28 cellular contexts compared by ENCODE assay signal in the genomic region with DNA sequence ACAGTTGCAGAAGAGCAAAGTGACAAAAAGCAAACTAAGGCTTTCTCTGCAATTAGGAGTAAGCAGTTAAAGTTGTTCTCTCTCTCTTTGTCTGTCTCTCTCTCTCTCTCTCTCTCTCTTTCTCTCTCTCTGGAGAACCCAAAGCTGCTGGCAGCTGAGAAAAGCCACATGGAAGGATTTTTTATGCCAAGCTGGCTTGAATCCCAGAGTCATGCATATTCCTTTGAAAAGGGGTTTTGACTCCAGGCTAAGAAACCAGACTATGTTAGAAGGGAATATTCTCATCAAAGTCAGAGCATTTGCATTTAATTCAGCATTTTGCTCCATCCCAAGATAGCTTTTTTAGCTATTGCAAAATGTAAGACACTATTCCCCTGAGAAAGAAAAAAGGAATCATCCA.
A peak's percentile ranks its signal among the peaks of the same experiment; 100 is the strongest.
DNase-seq lines count a peak whose midpoint lies in the region; ATAC-seq and TF ChIP-seq lines count a peak whose summit lies in the region.
"Had no signal": no experiment of that assay in that cellular context is flagged by ENCODE, and none has a peak within 500 bp of the region (broad histone marks: within the 10 kb centered on the region; RNA-seq: fewer than 3 reads in every experiment).

No MANE protein-coding gene starts in this region.

- H3K4me3 ChIP-seq in AG10803 (ENCODE audit: low read length) (no peak overlapping the region), foreskin fibroblast (ENCODE audit: low read depth in 1 of 2, low read length in 2 of 2) (no peak overlapping the region), neural progenitor cell (no peak overlapping the region)
- H3K4me3 ChIP-seq: left ventricle myocardium inferior, mucosa of descending colon, SJSA1, spleen had no signal

- H3K27me3 Mint-ChIP-seq in neural progenitor cell (ENCODE audit: insufficient read depth, low read depth): no peaks in the 10 kb centered on the region
- H3K27me3 Mint-ChIP-seq: activated CD4-positive, alpha-beta T cell treated with anti-CD3 and anti-CD28 coated beads, Interleukin-2, amount 10 ng/mL, durations not matched to agents 24 days and 14 days; activated naive CD8-positive, alpha-beta T cell treated with anti-CD3 and anti-CD28 coated beads, Interleukin-2, amount 10 ng/mL, durations not matched to agents 7 days and 5 days; stimulated activated naive CD8-positive, alpha-beta T cell treated with anti-CD3 and anti-CD28 coated beads, Interleukin-15, Interleukin-2, amounts not matched to agents 100 ng/mL and 50 ng/mL, for 24 hours had no signal

- H3K4me3 Mint-ChIP-seq in neural progenitor cell: no peak overlapping the region
- H3K4me3 Mint-ChIP-seq: activated CD4-positive, alpha-beta T cell treated with anti-CD3 and anti-CD28 coated beads, Interleukin-2, amount 10 ng/mL, durations not matched to agents 24 days and 14 days; activated naive CD8-positive, alpha-beta T cell treated with anti-CD3 and anti-CD28 coated beads, Interleukin-2, amount 10 ng/mL, durations not matched to agents 7 days and 5 days; HFFc6; stimulated activated naive CD8-positive, alpha-beta T cell treated with anti-CD3 and anti-CD28 coated beads, Interleukin-15, Interleukin-2, amounts not matched to agents 100 ng/mL and 50 ng/mL, for 24 hours; type B pancreatic cell had no signal

- H3K4me2 ChIP-seq in neural progenitor cell: no peak overlapping the region

- H4K20me1 ChIP-seq in neural progenitor cell (ENCODE audit: low read depth): no peaks in the 10 kb centered on the region

- no peaks in the 10 kb centered on the region for H3K27me3 ChIP-seq in neural progenitor cell
- H3K27me3 ChIP-seq: SJSA1, spleen had no signal

- H3F3A ChIP-seq in neural progenitor cell (ENCODE audit: low read depth): no peaks in the 10 kb centered on the region

- H3K9me3 Mint-ChIP-seq in neural progenitor cell: no peaks in the 10 kb centered on the region
- H3K9me3 Mint-ChIP-seq: activated CD4-positive, alpha-beta T cell treated with anti-CD3 and anti-CD28 coated beads, Interleukin-2, amount 10 ng/mL, durations not matched to agents 24 days and 14 days had no signal

- no peak for TF ChIP-seq CTCF in AG10803 (conservative IDR thresholded peaks at IDR 0.05; ENCODE audit: low read length)
- no peak for TF ChIP-seq CTCF in foreskin fibroblast (IDR thresholded peaks at IDR 0.05; ENCODE audit: low read depth, low read length)
- no peak for TF ChIP-seq CTCF in neural progenitor cell (IDR thresholded peaks at IDR 0.05)

- H3K9ac ChIP-seq in neural progenitor cell: no peak overlapping the region

- no peaks in the 10 kb centered on the region for H3K36me3 Mint-ChIP-seq in neural progenitor cell
- H3K36me3 Mint-ChIP-seq: activated naive CD8-positive, alpha-beta T cell treated with anti-CD3 and anti-CD28 coated beads, Interleukin-2, amount 10 ng/mL, durations not matched to agents 7 days and 5 days; type B pancreatic cell had no signal

- H2AFZ ChIP-seq in neural progenitor cell (replicated peaks): peak overlapping the region; percentile 64

- H3K4me1 Mint-ChIP-seq in neural progenitor cell: peaks cover 2% of the 10 kb centered on the region
- H3K4me1 Mint-ChIP-seq: activated CD4-positive, alpha-beta T cell treated with anti-CD3 and anti-CD28 coated beads, Interleukin-2, amount 10 ng/mL, durations not matched to agents 24 days and 14 days; activated naive CD8-positive, alpha-beta T cell treated with anti-CD3 and anti-CD28 coated beads, Interleukin-2, amount 10 ng/mL, durations not matched to agents 7 days and 5 days had no signal

- H3K9me3 ChIP-seq in neural progenitor cell (ENCODE audit: low read depth): no peaks in the 10 kb centered on the region
- H3K9me3 ChIP-seq: SJSA1 had no signal

- no peak overlapping the region for H3K27ac Mint-ChIP-seq in neural progenitor cell
- H3K27ac Mint-ChIP-seq: activated CD4-positive, alpha-beta T cell treated with anti-CD3 and anti-CD28 coated beads, Interleukin-2, amount 10 ng/mL, durations not matched to agents 24 days and 14 days; activated naive CD8-positive, alpha-beta T cell treated with anti-CD3 and anti-CD28 coated beads, Interleukin-2, amount 10 ng/mL, durations not matched to agents 7 days and 5 days; activated T-helper 2 cell treated with anti-CD3 and anti-CD28 coated beads, Interferon-gamma antibody, Interleukin-2, Interleukin-4, amounts not matched to agents 10 μg/mL and 5 μg/mL and 100 μg/mL, durations not matched to agents 14 hours and 24 hours and 36 hours; HFFc6; stimulated activated naive CD8-positive, alpha-beta T cell treated with anti-CD3 and anti-CD28 coated beads, Interleukin-15, Interleukin-2, amounts not matched to agents 100 ng/mL and 50 ng/mL, for 24 hours; type B pancreatic cell had no signal

- no peaks in the 10 kb centered on the region for H3K79me2 ChIP-seq in neural progenitor cell (ENCODE audit: low read depth)

- no peak overlapping the region for H3K27ac ChIP-seq in neural progenitor cell
- H3K27ac ChIP-seq: C4-2B, epithelial cell of prostate, HL-60, left ventricle myocardium inferior, SJSA1, spleen had no signal

- no peaks in the 10 kb centered on the region for H3K36me3 ChIP-seq in neural progenitor cell
- H3K36me3 ChIP-seq: left ventricle myocardium inferior, SJSA1, spleen had no signal

- H3K4me1 ChIP-seq in neural progenitor cell: no peaks in the 10 kb centered on the region
- H3K4me1 ChIP-seq: left ventricle myocardium inferior, SJSA1, spleen had no signal

- no peak for ATAC-seq in HG03460 (IDR thresholded peaks at IDR 0.05; ENCODE audit: unreplicated experiment)
- ATAC-seq: mucosa of descending colon had no signal

- DNase-seq in AG10803 (ENCODE audit: low read depth) (peak; percentile 49), amygdala (lab: John Stamatoyannopoulos, UW) (peak in 30 of 56 donors; percentile 0 to 58 (median 10)), foreskin fibroblast (peak; percentile 1 to 2), neural progenitor cell (ENCODE audit: low spot score) (no peak), NCI-H526 (lab: John Stamatoyannopoulos, UW) (no peak), NK-92 (lab: John Stamatoyannopoulos, UW; ENCODE audit: unreplicated experiment) (no peak), NCI-H748 (lab: John Stamatoyannopoulos, UW; ENCODE audit: unreplicated experiment) (no peak)
- DNase-seq: 8988T; activated CD4-positive, alpha-beta T cell treated with anti-CD3 and anti-CD28 coated beads, Interleukin-2, amount 10 ng/mL, durations not matched to agents 24 days and 14 days; activated naive CD8-positive, alpha-beta T cell treated with anti-CD3 and anti-CD28 coated beads, Interleukin-2, amount 10 ng/mL, durations not matched to agents 7 days and 5 days; GF-D8; HFFc6; left ventricle myocardium inferior; mucosa of descending colon; NCI-H1436; NCI-H748 treated with DMSO at 0.1 percent for 48 hours; OCI-M1; spleen; stimulated activated CD4-positive, alpha-beta T cell treated with anti-CD3 and anti-CD28 coated beads, Interleukin-4, amount 100 ng/mL, for 24 hours; T-helper 2 cell had no signal

Comparison
In these comparisons a context has a peak if more than half of its experiments do, and no peak if none do; other contexts are left out.
1. DNase-seq: peak in AG10803 (single experiment), amygdala (30 of 56) and foreskin fibroblast (2 of 2); none in neural progenitor cell (single experiment), NCI-H526 (0 of 2), NK-92 (single experiment) and NCI-H748 (single experiment).